11 cellular contexts compared by ENCODE assay signal in genomic region chr5:10633271-10634049, GRCh38.
A peak's percentile ranks its signal among the peaks of the same experiment; 100 is the strongest.
DNase-seq lines count a peak whose midpoint lies in the region; ATAC-seq, FAIRE-seq and TF ChIP-seq lines count a peak whose summit lies in the region.
"Had no signal": no experiment of that assay in that cellular context is flagged by ENCODE, and none has a peak within 500 bp of the region (broad histone marks: within the 10 kb centered on the region; RNA-seq: fewer than 3 reads in every experiment).

No MANE protein-coding gene starts in this region.

- peak overlapping the region; percentile 70 for H3K4me3 Mint-ChIP-seq in activated CD4-positive, alpha-beta T cell treated with anti-CD3 and anti-CD28 coated beads, Interleukin-2, amount 10 ng/mL, durations not matched to agents 24 days and 14 days

- H3K18ac ChIP-seq in H1 (ENCODE audit: extremely low read depth, low read length) = no peak overlapping the region; the same call in 1 of the 2 replicates

- peaks cover 17 to 47% (median 35%) of the 10 kb centered on the region in 4 experiments for H3K4me1 ChIP-seq in H1 (replicated peaks in 1 of 4; ENCODE audit: control insufficient read depth in 3 of 4, insufficient read depth in 4 of 4, low read length in 3 of 4)
- no peaks in the 10 kb centered on the region for H3K4me1 ChIP-seq in ovary (ENCODE audit: insufficient read depth)

- H3K23ac ChIP-seq in H1 (ENCODE audit: insufficient read length) = no peak overlapping the region

- H4K91ac ChIP-seq in H1 (replicated peaks; ENCODE audit: insufficient read length, low read length) = peak overlapping the region; percentile 90

- TF ChIP-seq CTCF in H1 (IDR thresholded peaks at IDR 0.05; ENCODE audit: control extremely low read depth in 1 of 3, insufficient read depth in 1 of 3, low read depth in 1 of 3, low read length in 3 of 3) (no peak), ovary (IDR thresholded peaks at IDR 0.05) (no peak)

- peak overlapping the region; percentile 99 for H2BK15ac ChIP-seq in H1 (ENCODE audit: low read length)

- H3K9me3 ChIP-seq in H1 (ENCODE audit: insufficient read depth in 2 of 2, low read depth in 1 of 2, low read length in 1 of 2) (no peaks in the 10 kb centered on the region), ovary (no peaks in the 10 kb centered on the region)
- H3K9me3 ChIP-seq: transverse colon had no signal

- H3K36me3 Mint-ChIP-seq in activated CD4-positive, alpha-beta T cell treated with anti-CD3 and anti-CD28 coated beads, Interleukin-2, amount 10 ng/mL, durations not matched to agents 24 days and 14 days (ENCODE audit: low read depth) = peaks cover 27% of the 10 kb centered on the region

- H2BK20ac ChIP-seq in H1 (ENCODE audit: low read length) = peak overlapping the region; percentile 87

- H4K20me1 ChIP-seq in H1 (replicated peaks in 1 of 2; ENCODE audit: control insufficient read depth in 1 of 2, insufficient read depth in 2 of 2, low read length in 2 of 2) = peaks cover 0 to under 1% of the 10 kb centered on the region in 2 experiments

- no peak overlapping the region for H2BK5ac ChIP-seq in H1 (ENCODE audit: low read depth, low read length)

- no peak overlapping the region for H3K4me2 ChIP-seq in H1 (ENCODE audit: insufficient read depth in 1 of 2, low read depth in 2 of 2, low read length in 2 of 2)

- DNase-seq in activated T-cell treated with anti-CD3 and anti-CD28 coated beads for 1 hour (ENCODE audit: low read depth) (peak; percentile 26), H1 (ENCODE audit: low read depth in 1 of 2, low spot score in 2 of 2) (no peak), ovary (no peak), amygdala (lab: John Stamatoyannopoulos, UW) (no peak)
- DNase-seq in activated T-cell treated with anti-CD3 and anti-CD28 coated beads, Interleukin-2, amount 50 U/mL, for 1 hour = no peak
- peak; percentile 82 for DNase-seq in activated CD4-positive, alpha-beta T cell treated with anti-CD3 and anti-CD28 coated beads, Interleukin-2, amount 10 ng/mL, durations not matched to agents 24 days and 14 days
- peak; percentile 47 for DNase-seq in stimulated activated naive CD4-positive, alpha-beta T cell treated with Interleukin-2 at 50 U/mL for 16 hours (lab: John Stamatoyannopoulos, UW)
- DNase-seq: NCI-H2171, SHP77 treated with DMSO at 0.1 percent for 48 hours, transverse colon had no signal

- no peak overlapping the region for H4K8ac ChIP-seq in H1 (ENCODE audit: extremely low read depth, insufficient read depth, low read length)

- H4K5ac ChIP-seq in H1 (ENCODE audit: insufficient read length, low read depth, low read length) = no peak overlapping the region

- TF ChIP-seq POLR2A in H1 (IDR thresholded peaks at IDR 0.05; ENCODE audit: control extremely low read depth in 1 of 2, low read depth in 2 of 2, low read length in 2 of 2) = no peak
- TF ChIP-seq POLR2A in ovary (IDR thresholded peaks at IDR 0.05) = no peak

- TF ChIP-seq EP300 in H1 (IDR thresholded peaks at IDR 0.05; ENCODE audit: borderline replicate concordance in 1 of 2, low read depth in 2 of 2, low read length in 2 of 2) (no peak), ovary (IDR thresholded peaks at IDR 0.05) (no peak)

- H2BK120ac ChIP-seq in H1 (replicated peaks; ENCODE audit: low read depth, low read length) = peak overlapping the region; percentile 62

- intact Hi-C loops in activated CD4-positive, alpha-beta T cell treated with anti-CD3 and anti-CD28 coated beads, Interleukin-2, amount 10 ng/mL, durations not matched to agents 24 days and 14 days (cut with micrococcal nuclease) = loop anchor here (2.0 to 5.0 kb wide), 3 partner anchors 129 to 383 kb away; partner anchors contain the start of genes CCT5 and DAP
- intact Hi-C loops in ovary (cut with DNase I) = loop anchor here in 2 of 4 donors (5.0 to 10.0 kb wide), 2 partner anchors 176 to 349 kb away; no protein-coding TSS in a partner anchor

- H3K56ac ChIP-seq in H1 (replicated peaks; ENCODE audit: insufficient read length, low read depth, low read length) = no peak overlapping the region

- no peak overlapping the region for H2AFZ ChIP-seq in H1 (ENCODE audit: low read length)

- H3K27ac ChIP-seq in H1 (ENCODE audit: low read depth, low read length) (no peak overlapping the region), ovary (no peak overlapping the region)

- H3K79me2 ChIP-seq in H1 (ENCODE audit: control insufficient read depth in 1 of 2, insufficient read depth in 2 of 2, low read length in 2 of 2) = peaks cover 0 to 15% of the 10 kb centered on the region in 2 experiments; a peak in 2 of 4 replicates

- no peak overlapping the region for H3K4ac ChIP-seq in H1 (replicated peaks; ENCODE audit: insufficient read length, low read depth, low read length)

- H3K9ac ChIP-seq in H1 (replicated peaks in 1 of 4; ENCODE audit: extremely low read depth in 1 of 4, low read depth in 3 of 4, low read length in 3 of 4) = no peak overlapping the region

- H3K27me3 ChIP-seq in H1 (replicated peaks in 1 of 4; ENCODE audit: control insufficient read depth in 3 of 4, extremely low read depth in 1 of 4, insufficient read depth in 3 of 4, low read length in 3 of 4) = no peaks in the 10 kb centered on the region
- no peaks in the 10 kb centered on the region for H3K27me3 ChIP-seq in ovary
- H3K27me3 ChIP-seq: transverse colon had no signal

- H3K79me1 ChIP-seq in H1 (ENCODE audit: low read depth, low read length) = peaks cover 3% of the 10 kb centered on the region; the same call in 1 of the 2 replicates

- no peak overlapping the region for H2AK5ac ChIP-seq in H1 (ENCODE audit: low read depth, low read length)

- peak overlapping the region; percentile 40; the same call in 1 of the 2 replicates for H2BK12ac ChIP-seq in H1 (ENCODE audit: low read depth, low read length)

- peaks cover 7% of the 10 kb centered on the region for H3K9me3 Mint-ChIP-seq in activated CD4-positive, alpha-beta T cell treated with anti-CD3 and anti-CD28 coated beads, Interleukin-2, amount 10 ng/mL, durations not matched to agents 24 days and 14 days

- H3K36me3 ChIP-seq in H1 (ENCODE audit: control insufficient read depth in 2 of 4, insufficient read depth in 4 of 4, low read length in 3 of 4) (no peaks in the 10 kb centered on the region), ovary (no peaks in the 10 kb centered on the region)
- H3K36me3 ChIP-seq: transverse colon had no signal

- H3K4me1 Mint-ChIP-seq in activated CD4-positive, alpha-beta T cell treated with anti-CD3 and anti-CD28 coated beads, Interleukin-2, amount 10 ng/mL, durations not matched to agents 24 days and 14 days = peaks cover 82% of the 10 kb centered on the region

- H3K27ac Mint-ChIP-seq in activated CD4-positive, alpha-beta T cell treated with anti-CD3 and anti-CD28 coated beads, Interleukin-2, amount 10 ng/mL, durations not matched to agents 24 days and 14 days = peak overlapping the region; percentile 98

- no peak overlapping the region for H3K14ac ChIP-seq in H1 (ENCODE audit: insufficient read length)

- H3K4me3 ChIP-seq in H1 (ENCODE audit: extremely low read depth in 1 of 4, insufficient read depth in 2 of 4, low read depth in 3 of 4, low read length in 4 of 4) (no peak overlapping the region), ovary (no peak overlapping the region)
- H3K4me3 ChIP-seq: transverse colon had no signal

- POLR2A ChIA-PET in H1 (lab: Charles Lee; ENCODE audit: partially characterized antibody) = interaction anchor here (1.9 kb wide), 1 partner anchor 182 kb away, joined by 5 read pairs; no protein-coding TSS in a partner anchor

- H3K23me2 ChIP-seq in H1 (ENCODE audit: low read depth, low read length) = peaks cover 5% of the 10 kb centered on the region

- CTCF ChIA-PET in H1 (lab: Charles Lee; ENCODE audit: partially characterized antibody) = interaction anchor here (0.6 to 4.6 kb wide), 5 partner anchors 10 to 482 kb away, joined by 3 to 49 read pairs (median 3); no protein-coding TSS in a partner anchor

- no peak for FAIRE-seq in H1 (lab: Jason Lieb, UNC)

- WGBS in H1 (ENCODE audit: extremely low coverage in 1 of 2, insufficient coverage in 1 of 2, insufficient read length in 1 of 2, insufficient replicate concordance in 2 of 2, low coverage in 1 of 2, low lambda C conversion rate in 2 of 2, missing lambda C conversion rate in 1 of 2), 2 experiments = 86% methylated on average over 28 of the region's 28 CpGs; no CpG with 5 or more reads in 1 of the 2 experiments
- 82 to 83% (median 82%) methylated on average over 28 of the region's 28 CpGs for WGBS in ovary, 3 donors

- TF ChIP-seq RAD21 in H1 (IDR thresholded peaks at IDR 0.05 in 1 of 2, conservative IDR thresholded peaks at IDR 0.05 in 1 of 2; ENCODE audit: low read depth in 2 of 2, low read length in 2 of 2) = no peak

- H3K27me3 Mint-ChIP-seq in activated CD4-positive, alpha-beta T cell treated with anti-CD3 and anti-CD28 coated beads, Interleukin-2, amount 10 ng/mL, durations not matched to agents 24 days and 14 days = no peaks in the 10 kb centered on the region

- ATAC-seq in GM21515 (IDR thresholded peaks at IDR 0.05; ENCODE audit: unreplicated experiment) = no peak

TF ChIP-seq in H1, 55 proteins besides CTCF, POLR2A, EP300 and RAD21 (continues in another document):
- TF ChIP-seq EGR1 (IDR thresholded peaks at IDR 0.05; ENCODE audit: borderline replicate concordance, low read depth, low read length) (no peak), BRCA1 (IDR thresholded peaks at IDR 0.05; ENCODE audit: low read depth, low read length) (no peak), PHF8 (conservative IDR thresholded peaks at IDR 0.05; ENCODE audit: low read depth, low read length) (no peak), RXRA (IDR thresholded peaks at IDR 0.05; ENCODE audit: insufficient read depth, low read depth, low read length) (no peak), SAP30 (IDR thresholded peaks at IDR 0.05; ENCODE audit: insufficient read depth, insufficient replicate concordance, low read length) (no peak), CREB1 (IDR thresholded peaks at IDR 0.05) (no peak), MAFK (IDR thresholded peaks at IDR 0.05; ENCODE audit: low read depth, low read length) (no peak), CBX8 (IDR thresholded peaks at IDR 0.05; ENCODE audit: borderline replicate concordance, low read depth, low read length) (no peak), ZNF274 (IDR thresholded peaks at IDR 0.05; ENCODE audit: borderline replicate concordance, extremely low read depth, low read length) (no peak), TAF1 (IDR thresholded peaks at IDR 0.05; ENCODE audit: low read depth, low read length) (no peak), SIN3A (conservative IDR thresholded peaks at IDR 0.05 in 1 of 2, IDR thresholded peaks at IDR 0.05 in 1 of 2; ENCODE audit: low read depth in 1 of 2, low read length in 2 of 2) (no peak), NANOG (IDR thresholded peaks at IDR 0.05; ENCODE audit: insufficient read depth, low read depth, low read length, poor library complexity, severe bottlenecking) (no peak), CBX5 (IDR thresholded peaks at IDR 0.05; ENCODE audit: low read depth, low read length) (no peak), CHD1 (IDR thresholded peaks at IDR 0.05; ENCODE audit: low read depth, low read length) (no peak), SUZ12 (IDR thresholded peaks at IDR 0.05; ENCODE audit: low read length) (no peak), BACH1 (IDR thresholded peaks at IDR 0.05; ENCODE audit: low read length) (no peak), TAF7 (optimal IDR thresholded peaks at IDR 0.05; ENCODE audit: borderline replicate concordance, low read depth, low read length) (no peak)

Comparison
In these comparisons a context has a peak if more than half of its experiments do, and no peak if none do; other contexts are left out.
1. DNase-seq: peak in activated T-cell treated with anti-CD3 and anti-CD28 coated beads for 1 hour (single experiment), activated CD4-positive, alpha-beta T cell treated with anti-CD3 and anti-CD28 coated beads, Interleukin-2, amount 10 ng/mL, durations not matched to agents 24 days and 14 days (single experiment) and stimulated activated naive CD4-positive, alpha-beta T cell treated with Interleukin-2 at 50 U/mL for 16 hours (single experiment); none in activated T-cell treated with anti-CD3 and anti-CD28 coated beads, Interleukin-2, amount 50 U/mL, for 1 hour (single experiment), H1 (0 of 2), ovary (0 of 5) and amygdala (0 of 56).